Comparison of ENCODE assay signal across 8 cellular contexts in genomic region chr17:59311051-59311468, GRCh38. TPM values are rescaled to one million over a fixed set of nuclear protein-coding genes. Genes with fewer than 3 reads are reported as not detected.
DNase-seq lines count a peak whose midpoint lies in the region; ATAC-seq and TF ChIP-seq lines count a peak whose summit lies in the region.

No MANE protein-coding gene starts in this region.

- H3K4me3 Mint-ChIP-seq in immature natural killer cell: no peak overlapping the region

- no peaks in the 10 kb centered on the region for H3K36me3 Mint-ChIP-seq in immature natural killer cell

- H3K9ac ChIP-seq in smooth muscle cell (ENCODE audit: low read depth): no peak overlapping the region

- WGBS in smooth muscle cell (ENCODE audit: low lambda C conversion rate): 11% methylated on average over 5 of the region's 5 CpGs

- no peak overlapping the region for H3K4me3 ChIP-seq in brain microvascular endothelial cell (ENCODE audit: low read depth, low read length)
- H3K4me3 ChIP-seq in smooth muscle cell: no peak overlapping the region

- no peaks in the 10 kb centered on the region for H3K4me1 Mint-ChIP-seq in immature natural killer cell

- H3K4me1 ChIP-seq in smooth muscle cell (ENCODE audit: low read depth): no peaks in the 10 kb centered on the region

- no peaks in the 10 kb centered on the region for H3K9me3 ChIP-seq in smooth muscle cell (replicated peaks; ENCODE audit: low read depth)

- in situ Hi-C loops in brain microvascular endothelial cell (cut with HindIII; ENCODE audit: low pct_ligation_motif_present, low sequenced_read_pairs): no loop called here

- H3K36me3 ChIP-seq in brain microvascular endothelial cell (replicated peaks): no peaks in the 10 kb centered on the region
- H3K36me3 ChIP-seq in smooth muscle cell (ENCODE audit: low read depth): no peaks in the 10 kb centered on the region

- H3K9me3 Mint-ChIP-seq in immature natural killer cell: no peaks in the 10 kb centered on the region

- no peaks in the 10 kb centered on the region for H3F3A ChIP-seq in smooth muscle cell (ENCODE audit: low read depth)

- ATAC-seq in GM21619 (IDR thresholded peaks at IDR 0.05; ENCODE audit: unreplicated experiment) (peak; percentile 65), GM19397 (IDR thresholded peaks at IDR 0.05; ENCODE audit: unreplicated experiment) (no peak)

- H3K27me3 ChIP-seq in brain microvascular endothelial cell (replicated peaks): no peaks in the 10 kb centered on the region
- no peaks in the 10 kb centered on the region for H3K27me3 ChIP-seq in smooth muscle cell (ENCODE audit: low read depth)

- no peak overlapping the region for H2AFZ ChIP-seq in smooth muscle cell (ENCODE audit: low read depth)

- H4K20me1 ChIP-seq in smooth muscle cell (ENCODE audit: low read depth): no peaks in the 10 kb centered on the region

- H3K27ac Mint-ChIP-seq in immature natural killer cell: no peak overlapping the region

- DNase-seq in COLO668 (lab: John Stamatoyannopoulos, UW; ENCODE audit: unreplicated experiment): peak; percentile 21
- peak; percentile 69 to 88 (median 74) for DNase-seq in NCI-H1417 (lab: John Stamatoyannopoulos, UW)
- DNase-seq in SK-N-DZ (ENCODE audit: low spot score): peak; percentile 78
- DNase-seq in brain microvascular endothelial cell: peak; percentile 49
- peak; percentile 42 to 58 (median 50) for DNase-seq in immature natural killer cell
- no peak for DNase-seq in smooth muscle cell (lab: John Stamatoyannopoulos, UW; ENCODE audit: unreplicated experiment)

- H3K27ac ChIP-seq in brain microvascular endothelial cell (no peak overlapping the region), smooth muscle cell (ENCODE audit: low read depth) (no peak overlapping the region)

- no peaks in the 10 kb centered on the region for H3K79me2 ChIP-seq in smooth muscle cell (ENCODE audit: low read depth)

- peak; percentile 75 for TF ChIP-seq CTCF in brain microvascular endothelial cell (IDR thresholded peaks at IDR 0.05; ENCODE audit: low read depth, low read length, missing control alignments)
- peak; percentile 75 for TF ChIP-seq CTCF in smooth muscle cell (IDR thresholded peaks at IDR 0.05; ENCODE audit: borderline replicate concordance, insufficient read depth, poor library complexity, severe bottlenecking)

- H3K27me3 Mint-ChIP-seq in immature natural killer cell (ENCODE audit: low read depth in 3 of 3): peaks cover 2 to 5% (median 4%) of the 10 kb centered on the region in 3 donors

- no peak overlapping the region for H3K4me2 ChIP-seq in smooth muscle cell

RNA-seq across cellular contexts. Expression of gene YPEL2, which starts 20.4 kb away (rescaled TPM):
- polyA plus RNA-seq in SK-N-DZ (2014; cell fraction: cytosol; rRNA removed): 5.8 and 6.0 TPM in 2 replicates
- polyA plus RNA-seq in SK-N-DZ (2014; cell fraction: nucleus; rRNA removed): 5.7 and 7.3 TPM in 2 replicates
- 10 to 100 TPM in 2 of 3 donors, 1 to 10 TPM in 1; 5.6 to 13.0 (median 11.0) TPM for polyA plus RNA-seq in immature natural killer cell
- total RNA-seq in smooth muscle cell: 8.0 and 9.6 TPM in 2 replicates
- polyA plus RNA-seq in smooth muscle cell: 4.0 and 8.2 TPM in 2 replicates
